ENCODE assay signal across 23 cellular contexts in genomic region chr3:12752803-12753202, GRCh38. TPM values are rescaled to one million over a fixed set of nuclear protein-coding genes. Genes with fewer than 3 reads are reported as not detected.
DNase-seq lines count a peak whose midpoint lies in the region; ATAC-seq, FAIRE-seq and TF ChIP-seq lines count a peak whose summit lies in the region.
"Had no signal": no experiment of that assay in that cellular context is flagged by ENCODE, and none has a peak within 500 bp of the region (broad histone marks: within the 10 kb centered on the region; RNA-seq: fewer than 3 reads in every experiment).

No MANE protein-coding gene starts in this region.

- no peaks in the 10 kb centered on the region for H4K20me1 ChIP-seq in Karpas-422 (ENCODE audit: insufficient read depth, low read depth, low read length)
- no peaks in the 10 kb centered on the region for H4K20me1 ChIP-seq in H1 (replicated peaks in 1 of 2; ENCODE audit: control insufficient read depth in 1 of 2, insufficient read depth in 2 of 2, low read length in 2 of 2)

- H3K4me1 Mint-ChIP-seq in MCF 10A (ENCODE audit: insufficient read depth, unreplicated experiment) = peaks cover 37% of the 10 kb centered on the region
- peaks cover 30 to 36% of the 10 kb centered on the region in 2 donors for H3K4me1 Mint-ChIP-seq in stimulated activated naive B cell treated with anti-CD40 and anti-IgM and Interleukin-4, amounts not matched to agents 10 μg/mL and 1 μg/mL and 100 μg/mL, for 72 hours
- H3K4me1 Mint-ChIP-seq: H9 had no signal

- no peak for TF ChIP-seq RAD21 in H1 (IDR thresholded peaks at IDR 0.05 in 1 of 2, conservative IDR thresholded peaks at IDR 0.05 in 1 of 2; ENCODE audit: low read depth in 2 of 2, low read length in 2 of 2)

- no peak overlapping the region for H2AK5ac ChIP-seq in H1 (ENCODE audit: low read depth, low read length)

- TF ChIP-seq CTCF in MCF 10A (IDR thresholded peaks at IDR 0.05; ENCODE audit: unreplicated experiment) (no peak), breast epithelium (IDR thresholded peaks at IDR 0.05) (no peak), H1 (IDR thresholded peaks at IDR 0.05; ENCODE audit: control extremely low read depth in 1 of 3, insufficient read depth in 1 of 3, low read depth in 1 of 3, low read length in 3 of 3) (no peak)

- no peaks in the 10 kb centered on the region for H3K9me3 Mint-ChIP-seq in MCF 10A (ENCODE audit: unreplicated experiment)
- H3K9me3 Mint-ChIP-seq in stimulated activated naive B cell treated with anti-CD40 and anti-IgM and Interleukin-4, amounts not matched to agents 10 μg/mL and 1 μg/mL and 100 μg/mL, for 72 hours = no peaks in the 10 kb centered on the region
- H3K9me3 Mint-ChIP-seq: activated CD4-positive, alpha-beta memory T cell treated with anti-CD3 and anti-CD28 coated beads for 36 hours; activated T-helper 2 cell treated with anti-CD3 and anti-CD28 coated beads, Interferon-gamma antibody, Interleukin-2, Interleukin-4, amounts not matched to agents 10 μg/mL and 5 μg/mL and 100 μg/mL, durations not matched to agents 14 hours and 24 hours and 36 hours; H9 had no signal

- no peak overlapping the region for H2BK5ac ChIP-seq in H1 (ENCODE audit: low read depth, low read length)

- no peak overlapping the region for H3K56ac ChIP-seq in H1 (replicated peaks; ENCODE audit: insufficient read length, low read depth, low read length)

- no peak overlapping the region for H2BK15ac ChIP-seq in H1 (ENCODE audit: low read length)

- no peak overlapping the region for H2BK12ac ChIP-seq in H1 (ENCODE audit: low read depth, low read length)

- WGBS in H1 (ENCODE audit: extremely low coverage in 1 of 2, insufficient coverage in 1 of 2, insufficient read length in 1 of 2, insufficient replicate concordance in 2 of 2, low coverage in 1 of 2, low lambda C conversion rate in 2 of 2, missing lambda C conversion rate in 1 of 2), 2 experiments = 86% methylated on average over 2 of the region's 2 CpGs; no CpG with 5 or more reads in 1 of the 2 experiments

- H3K4me3 ChIP-seq in breast epithelium (no peak overlapping the region), Karpas-422 (ENCODE audit: low read length) (no peak overlapping the region), H1 (ENCODE audit: extremely low read depth in 1 of 4, insufficient read depth in 2 of 4, low read depth in 3 of 4, low read length in 4 of 4) (no peak overlapping the region)
- H3K4me3 ChIP-seq: ascending aorta had no signal

- H4K8ac ChIP-seq in H1 (ENCODE audit: extremely low read depth, insufficient read depth, low read length) = no peak overlapping the region

- H3K4me2 ChIP-seq in Karpas-422 (ENCODE audit: low read depth, low read length, poor library complexity, severe bottlenecking) (peak overlapping the region; percentile 44), H1 (ENCODE audit: insufficient read depth in 1 of 2, low read depth in 2 of 2, low read length in 2 of 2) (no peak overlapping the region)

- H3K4ac ChIP-seq in H1 (replicated peaks; ENCODE audit: insufficient read length, low read depth, low read length) = no peak overlapping the region

- no peaks in the 10 kb centered on the region for H3K79me1 ChIP-seq in H1 (ENCODE audit: low read depth, low read length)

- no peaks in the 10 kb centered on the region for H3K9me2 ChIP-seq in Karpas-422 (replicated peaks; ENCODE audit: insufficient read depth, low read length)

- H3K9me3 ChIP-seq in breast epithelium = no peaks in the 10 kb centered on the region
- no peaks in the 10 kb centered on the region for H3K9me3 ChIP-seq in Karpas-422 (ENCODE audit: low read length)
- H3K9me3 ChIP-seq in H1 (ENCODE audit: insufficient read depth in 2 of 2, low read depth in 1 of 2, low read length in 1 of 2) = no peaks in the 10 kb centered on the region
- H3K9me3 ChIP-seq: ascending aorta had no signal

- no peaks in the 10 kb centered on the region for H3K4me1 ChIP-seq in breast epithelium
- H3K4me1 ChIP-seq in Karpas-422 (ENCODE audit: low read length) = peaks cover 62% of the 10 kb centered on the region
- 0 out of 7 replicates have a peak, but pooled peaks cover 0 to 2% (median 0%) of the 10 kb centered on the region in 4 experiments for H3K4me1 ChIP-seq in H1 (replicated peaks in 1 of 4; ENCODE audit: control insufficient read depth in 3 of 4, insufficient read depth in 4 of 4, low read length in 3 of 4)

- ATAC-seq in stimulated activated naive B cell treated with anti-CD40 and anti-IgM and Interleukin-4, amounts not matched to agents 10 μg/mL and 1 μg/mL and 100 μg/mL, for 72 hours (replicated peaks) = peak; percentile 29 to 67
- ATAC-seq: left colon, SK-N-SH treated with all-trans-retinoic acid at 6 μM for 48 hours had no signal

- peaks cover 45% of the 10 kb centered on the region for H3K36me3 Mint-ChIP-seq in MCF 10A (ENCODE audit: insufficient read depth, unreplicated experiment)
- peaks cover 0 to 1% of the 10 kb centered on the region in 2 donors for H3K36me3 Mint-ChIP-seq in stimulated activated naive B cell treated with anti-CD40 and anti-IgM and Interleukin-4, amounts not matched to agents 10 μg/mL and 1 μg/mL and 100 μg/mL, for 72 hours
- H3K36me3 Mint-ChIP-seq: activated CD4-positive, alpha-beta memory T cell treated with anti-CD3 and anti-CD28 coated beads for 36 hours had no signal

- H2AFZ ChIP-seq in Karpas-422 (ENCODE audit: low read length) (no peak overlapping the region), H1 (ENCODE audit: low read length) (no peak overlapping the region)

- H3K27me3 Mint-ChIP-seq in MCF 10A (ENCODE audit: insufficient read depth, unreplicated experiment) = no peaks in the 10 kb centered on the region
- peaks cover 18 to 26% of the 10 kb centered on the region in 2 donors for H3K27me3 Mint-ChIP-seq in stimulated activated naive B cell treated with anti-CD40 and anti-IgM and Interleukin-4, amounts not matched to agents 10 μg/mL and 1 μg/mL and 100 μg/mL, for 72 hours

- H3K27ac Mint-ChIP-seq in MCF 10A (ENCODE audit: low read depth, unreplicated experiment) = no peak overlapping the region
- H3K27ac Mint-ChIP-seq in stimulated activated naive B cell treated with anti-CD40 and anti-IgM and Interleukin-4, amounts not matched to agents 10 μg/mL and 1 μg/mL and 100 μg/mL, for 72 hours = peak overlapping the region; percentile 48
- H3K27ac Mint-ChIP-seq: activated CD4-positive, alpha-beta memory T cell treated with anti-CD3 and anti-CD28 coated beads for 36 hours; activated T-helper 2 cell treated with anti-CD3 and anti-CD28 coated beads, Interferon-gamma antibody, Interleukin-2, Interleukin-4, amounts not matched to agents 10 μg/mL and 5 μg/mL and 100 μg/mL, durations not matched to agents 14 hours and 24 hours and 36 hours; H9; progenitor cell of endocrine pancreas had no signal

- no peak overlapping the region for H3K9ac ChIP-seq in Karpas-422 (ENCODE audit: low read length)
- H3K9ac ChIP-seq in H1 (replicated peaks in 1 of 4; ENCODE audit: extremely low read depth in 1 of 4, low read depth in 3 of 4, low read length in 3 of 4) = no peak overlapping the region

- BruUV-seq in MCF 10A (replicated peaks; lab: Mats Ljungman, UMichigan) = no TSS peak

- H3K18ac ChIP-seq in H1 (ENCODE audit: extremely low read depth, low read length) = no peak overlapping the region

- H2BK120ac ChIP-seq in H1 (replicated peaks; ENCODE audit: low read depth, low read length) = no peak overlapping the region

- H4K91ac ChIP-seq in H1 (replicated peaks; ENCODE audit: insufficient read length, low read length) = no peak overlapping the region

- CTCF ChIA-PET in MCF 10A (lab: Yijun Ruan, JAX) = interaction anchor here (1.0 to 1.3 kb wide), 3 partner anchors 33 to 102 kb away, joined by 3 to 5 read pairs (median 3); no protein-coding TSS in a partner anchor
- CTCF ChIA-PET in H1 (lab: Charles Lee; ENCODE audit: partially characterized antibody) = interaction anchor here (0.6 to 1.9 kb wide), 6 partner anchors 9 to 277 kb away, joined by 3 to 10 read pairs (median 3); no protein-coding TSS in a partner anchor

- peaks cover 3% of the 10 kb centered on the region; the same call in 1 of the 2 replicates for H3K23me2 ChIP-seq in H1 (ENCODE audit: low read depth, low read length)

- H3K27me3 ChIP-seq in breast epithelium (no peaks in the 10 kb centered on the region), Karpas-422 (ENCODE audit: low read length) (no peaks in the 10 kb centered on the region), H1 (replicated peaks in 1 of 4; ENCODE audit: control insufficient read depth in 3 of 4, extremely low read depth in 1 of 4, insufficient read depth in 3 of 4, low read length in 3 of 4) (no peaks in the 10 kb centered on the region)
- H3K27me3 ChIP-seq: ascending aorta had no signal

- no peak overlapping the region for H2BK20ac ChIP-seq in H1 (ENCODE audit: low read length)

- H3K36me3 ChIP-seq in breast epithelium (no peaks in the 10 kb centered on the region), Karpas-422 (ENCODE audit: insufficient read depth, low read length) (no peaks in the 10 kb centered on the region), H1 (ENCODE audit: control insufficient read depth in 2 of 4, insufficient read depth in 4 of 4, low read length in 3 of 4) (no peaks in the 10 kb centered on the region)
- H3K36me3 ChIP-seq: ascending aorta had no signal

- intact Hi-C loops in MCF 10A (cut with micrococcal nuclease) = no loop called here
- intact Hi-C loops in breast epithelium (cut with DNase I; ENCODE audit: low total_unique reads) = no loop called here

- H3K79me2 ChIP-seq in Karpas-422 (ENCODE audit: low read length) = no peaks in the 10 kb centered on the region
- no peaks in the 10 kb centered on the region for H3K79me2 ChIP-seq in H1 (ENCODE audit: control insufficient read depth in 1 of 2, insufficient read depth in 2 of 2, low read length in 2 of 2)

- no peak overlapping the region for H3K4me3 Mint-ChIP-seq in MCF 10A (ENCODE audit: unreplicated experiment)
- no peak overlapping the region for H3K4me3 Mint-ChIP-seq in stimulated activated naive B cell treated with anti-CD40 and anti-IgM and Interleukin-4, amounts not matched to agents 10 μg/mL and 1 μg/mL and 100 μg/mL, for 72 hours
- H3K4me3 Mint-ChIP-seq: activated CD4-positive, alpha-beta memory T cell treated with anti-CD3 and anti-CD28 coated beads for 36 hours; H9 had no signal

- no peak overlapping the region for H4K5ac ChIP-seq in H1 (ENCODE audit: insufficient read length, low read depth, low read length)

- no peak for FAIRE-seq in H1 (lab: Jason Lieb, UNC)
- FAIRE-seq: TTC549 had no signal

- TF ChIP-seq POLR2A in breast epithelium (IDR thresholded peaks at IDR 0.05) (no peak), H1 (IDR thresholded peaks at IDR 0.05; ENCODE audit: control extremely low read depth in 1 of 2, low read depth in 2 of 2, low read length in 2 of 2) (no peak)

- H3K23ac ChIP-seq in H1 (ENCODE audit: insufficient read length) = no peak overlapping the region

- no peak overlapping the region for H3K14ac ChIP-seq in H1 (ENCODE audit: insufficient read length)

- DNase-seq in MCF 10A (ENCODE audit: unreplicated experiment) (peak; percentile 27), breast epithelium (ENCODE audit: low spot score in 2 of 2) (no peak), Karpas-422 (peak; percentile 69), H1 (ENCODE audit: low read depth in 1 of 2, low spot score in 2 of 2) (no peak), substantia nigra (lab: John Stamatoyannopoulos, UW) (no peak), retina (no peak), hepatic stellate cell (ENCODE audit: low spot score) (no peak)
- peak; percentile 11 for DNase-seq in stimulated activated naive B cell treated with anti-CD40 and anti-IgM and Interleukin-4, amounts not matched to agents 10 μg/mL and 1 μg/mL and 100 μg/mL, for 72 hours
- DNase-seq: activated CD4-positive, alpha-beta memory T cell treated with anti-CD3 and anti-CD28 coated beads for 36 hours; COR-L47; cortex of kidney; erythroblast; H9; hypothalamus; left colon; NCI-H1417 treated with DMSO at 0.1 percent for 48 hours; NCI-H345 had no signal

- POLR2A ChIA-PET in MCF 10A (lab: Yijun Ruan, JAX) (interaction anchor here (0.8 to 1.0 kb wide), 2 partner anchors 11 to 16 kb away, joined by 3 read pairs; no protein-coding TSS in a partner anchor), H1 (lab: Charles Lee; ENCODE audit: partially characterized antibody) (no interaction called here)

- TF ChIP-seq EP300 in H1 (IDR thresholded peaks at IDR 0.05; ENCODE audit: borderline replicate concordance in 1 of 2, low read depth in 2 of 2, low read length in 2 of 2) = no peak

- H3K27ac ChIP-seq in breast epithelium (no peak overlapping the region), Karpas-422 (ENCODE audit: low read length) (no peak overlapping the region), H1 (ENCODE audit: low read depth, low read length) (no peak overlapping the region), substantia nigra (ENCODE audit: low read depth, low read length, poor library complexity, severe bottlenecking) (no peak overlapping the region)
- H3K27ac ChIP-seq: ascending aorta had no signal

RNA-seq across cellular contexts. Expression of gene TMEM40, which starts 6.3 kb away (rescaled TPM):
- total RNA-seq in MCF 10A (2022) (30.3 and 58.4 TPM in 2 replicates), breast epithelium (1 to 10 TPM in 1 of 3 donors, under 1 TPM in 1, not detected in 1; 0.33 to 1.8 TPM)
- total RNA-seq in Karpas-422 (2014; rRNA removed; shearing (Covaris generic); ENCODE audit: low replicate concordance) = 0.18 and 0.26 TPM in 2 replicates
- not detected in 2 replicates for total RNA-seq in H1 (2021; fragmentation: NEBNext Ultra II Directional; extraction: Animal tissue kit (Norgen Biotek cat#: 25700))
- 0.11 and 0.18 TPM in 2 replicates for polyA plus RNA-seq in H1 (2011; rRNA removed)
- polyA plus RNA-seq in H1 (2011; cell fraction: cytosol; rRNA removed) = 0.26 TPM
- 0.57 TPM for polyA plus RNA-seq in H1 (2011; cell fraction: nucleus; rRNA removed)
- polyA plus RNA-seq in H1 (2012, experiment 1 of 2) = 0.28 TPM in 1 of 4 replicates, not detected in the others
- polyA plus RNA-seq in H1 (2012, experiment 2 of 2) = not detected
- polyA plus RNA-seq in H1 (2013, experiment 1 of 2) = 0.12 TPM
- polyA plus RNA-seq in H1 (2013, experiment 2 of 2) = 0.22 TPM
- polyA minus RNA-seq in H1 (2011; rRNA and poly(A)+ RNA removed) = not detected in 2 replicates
- polyA minus RNA-seq in H1 (2011; cell fraction: cytosol; rRNA and poly(A)+ RNA removed) = not detected
- polyA minus RNA-seq in H1 (2011; cell fraction: nucleus; rRNA and poly(A)+ RNA removed) = not detected
- total RNA-seq: activated CD4-positive, alpha-beta memory T cell treated with anti-CD3 and anti-CD28 coated beads for 36 hours; activated T-helper 2 cell treated with anti-CD3 and anti-CD28 coated beads, Interferon-gamma antibody, Interleukin-2, Interleukin-4, amounts not matched to agents 10 μg/mL and 5 μg/mL and 100 μg/mL, durations not matched to agents 14 hours and 24 hours and 36 hours; ascending aorta; H9; left colon; progenitor cell of endocrine pancreas; temporal lobe had no signal

RNA-seq across cellular contexts. Expression of gene CAND2, which starts 43.7 kb away (rescaled TPM):
- not detected in 2 replicates for total RNA-seq in MCF 10A (2022)
- total RNA-seq in breast epithelium = 1 to 10 TPM; 1.8 to 5.6 (median 4.7) TPM
- total RNA-seq in Karpas-422 (2014; rRNA removed; shearing (Covaris generic); ENCODE audit: low replicate concordance) = 13.0 and 21.6 TPM in 2 replicates
- 8.7 and 11.2 TPM in 2 replicates for total RNA-seq in H1 (2021; fragmentation: NEBNext Ultra II Directional; extraction: Animal tissue kit (Norgen Biotek cat#: 25700))
- 8.7 and 12.0 TPM in 2 replicates for polyA plus RNA-seq in H1 (2011; rRNA removed)
- polyA plus RNA-seq in H1 (2011; cell fraction: cytosol; rRNA removed) = 9.2 TPM
- 20.3 TPM for polyA plus RNA-seq in H1 (2011; cell fraction: nucleus; rRNA removed)
- polyA plus RNA-seq in H1 (2012, experiment 1 of 2) = 5.3 to 10.4 TPM (median 9.1 TPM) in 4 replicates
- 7.4 TPM for polyA plus RNA-seq in H1 (2012, experiment 2 of 2)
- polyA plus RNA-seq in H1 (2013, experiment 1 of 2) = 4.0 TPM
- polyA plus RNA-seq in H1 (2013, experiment 2 of 2) = 3.4 TPM
- 11.0 and 15.6 TPM in 2 replicates for polyA minus RNA-seq in H1 (2011; rRNA and poly(A)+ RNA removed)
- 7.3 TPM for polyA minus RNA-seq in H1 (2011; cell fraction: cytosol; rRNA and poly(A)+ RNA removed)
- polyA minus RNA-seq in H1 (2011; cell fraction: nucleus; rRNA and poly(A)+ RNA removed) = 17.4 TPM

Comparison
In these comparisons a context has a peak if more than half of its experiments do, and no peak if none do; other contexts are left out.
1. DNase-seq: peak in MCF 10A (single experiment), Karpas-422 (single experiment) and stimulated activated naive B cell treated with anti-CD40 and anti-IgM and Interleukin-4, amounts not matched to agents 10 μg/mL and 1 μg/mL and 100 μg/mL, for 72 hours (single experiment); none in breast epithelium (0 of 2), H1 (0 of 2), substantia nigra (0 of 49), retina (single experiment) and hepatic stellate cell (single experiment).
2. RNA of gene TMEM40, which starts 6.3 kb away (total RNA-seq): 30.3 to 58.4 TPM in MCF 10A; 0.33 to 1.8 TPM in breast epithelium, 0.18 to 0.26 TPM in Karpas-422 and not detected in H1; every median in the first group is over 10 times any median in the second.